In the genomic region with DNA sequence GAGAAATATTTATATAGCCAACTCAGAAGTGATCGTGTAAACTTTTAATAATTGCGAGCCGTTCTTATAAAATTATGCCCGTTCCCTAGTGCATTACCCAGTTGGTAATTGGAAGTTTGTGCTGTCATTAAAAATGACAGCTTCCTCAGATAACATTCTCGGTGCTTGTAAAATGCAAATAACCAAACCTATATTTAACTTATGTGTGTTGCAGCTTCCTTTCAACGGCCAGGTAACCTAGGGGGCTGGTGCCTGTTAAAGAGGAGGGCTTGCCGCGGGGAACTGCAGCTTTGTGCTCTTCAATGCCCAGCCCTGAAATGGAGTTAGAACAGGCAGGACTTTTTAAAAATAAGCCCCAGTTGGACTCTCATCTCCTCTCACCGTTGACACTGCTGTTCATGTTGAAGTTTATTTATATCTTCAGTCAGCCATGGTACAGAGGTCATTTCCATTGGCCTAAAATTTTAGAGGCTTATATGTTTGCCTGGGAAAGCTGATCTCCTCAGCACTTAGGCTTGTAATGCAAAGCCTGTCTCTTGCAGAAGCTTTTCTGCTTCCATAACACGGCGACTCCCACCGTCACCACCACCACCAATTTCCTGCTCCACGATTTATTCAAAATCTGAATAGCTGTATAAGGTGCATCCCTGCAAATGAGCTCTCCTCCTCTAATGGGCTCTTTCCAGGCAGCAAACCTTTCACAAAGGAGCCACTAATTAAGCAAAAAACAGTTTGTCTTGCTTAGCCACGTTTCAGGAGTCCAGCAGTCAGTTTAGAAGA, we compare ENCODE assay signal across 2 cellular contexts.
TF ChIP-seq lines count a peak whose summit lies in the region.

No MANE protein-coding gene starts in this region.

TF ChIP-seq in HEK293, 187 proteins besides CTCF, POLR2A, EP300 and RAD21:
- TF ChIP-seq, protein P1, sequence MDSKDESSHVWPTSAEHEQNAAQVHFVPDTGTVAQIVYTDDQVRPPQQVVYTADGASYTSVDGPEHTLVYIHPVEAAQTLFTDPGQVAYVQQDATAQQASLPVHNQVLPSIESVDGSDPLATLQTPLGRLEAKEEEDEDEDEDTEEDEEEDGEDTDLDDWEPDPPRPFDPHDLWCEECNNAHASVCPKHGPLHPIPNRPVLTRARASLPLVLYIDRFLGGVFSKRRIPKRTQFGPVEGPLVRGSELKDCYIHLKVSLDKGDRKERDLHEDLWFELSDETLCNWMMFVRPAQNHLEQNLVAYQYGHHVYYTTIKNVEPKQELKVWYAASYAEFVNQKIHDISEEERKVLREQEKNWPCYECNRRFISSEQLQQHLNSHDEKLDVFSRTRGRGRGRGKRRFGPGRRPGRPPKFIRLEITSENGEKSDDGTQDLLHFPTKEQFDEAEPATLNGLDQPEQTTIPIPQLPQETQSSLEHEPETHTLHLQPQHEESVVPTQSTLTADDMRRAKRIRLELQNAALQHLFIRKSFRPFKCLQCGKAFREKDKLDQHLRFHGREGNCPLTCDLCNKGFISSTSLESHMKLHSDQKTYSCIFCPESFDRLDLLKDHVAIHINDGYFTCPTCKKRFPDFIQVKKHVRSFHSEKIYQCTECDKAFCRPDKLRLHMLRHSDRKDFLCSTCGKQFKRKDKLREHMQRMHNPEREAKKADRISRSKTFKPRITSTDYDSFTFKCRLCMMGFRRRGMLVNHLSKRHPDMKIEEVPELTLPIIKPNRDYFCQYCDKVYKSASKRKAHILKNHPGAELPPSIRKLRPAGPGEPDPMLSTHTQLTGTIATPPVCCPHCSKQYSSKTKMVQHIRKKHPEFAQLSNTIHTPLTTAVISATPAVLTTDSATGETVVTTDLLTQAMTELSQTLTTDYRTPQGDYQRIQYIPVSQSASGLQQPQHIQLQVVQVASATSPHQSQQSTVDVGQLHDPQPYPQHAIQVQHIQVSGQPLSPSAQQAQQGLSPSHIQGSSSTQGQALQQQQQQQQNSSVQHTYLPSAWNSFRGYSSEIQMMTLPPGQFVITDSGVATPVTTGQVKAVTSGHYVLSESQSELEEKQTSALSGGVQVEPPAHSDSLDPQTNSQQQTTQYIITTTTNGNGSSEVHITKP (tag by site-specific recombination; IDR thresholded peaks at IDR 0.05), result peak; percentile 60
- TF ChIP-seq ZNF677 (tag by site-specific recombination; IDR thresholded peaks at IDR 0.05) (no peak), SP7 (tag by site-specific recombination; IDR thresholded peaks at IDR 0.05) (peak; percentile 90), ZNF335 (tag by site-specific recombination; conservative IDR thresholded peaks at IDR 0.05) (peak; percentile 83), ZNF600 (tag by site-specific recombination; IDR thresholded peaks at IDR 0.05) (peak; percentile 90), ZEB2 (tag by site-specific recombination; IDR thresholded peaks at IDR 0.05) (no peak), ZNF530 (tag by site-specific recombination; IDR thresholded peaks at IDR 0.05; ENCODE audit: low read depth) (no peak), OSR2 (tag by site-specific recombination; IDR thresholded peaks at IDR 0.05) (peak; percentile 30; the same call in 1 of the 2 replicates)

TF ChIP-seq in liver, 16 proteins besides CTCF, POLR2A, EP300 and RAD21 (continued from another document):
- TF ChIP-seq, protein P2, sequence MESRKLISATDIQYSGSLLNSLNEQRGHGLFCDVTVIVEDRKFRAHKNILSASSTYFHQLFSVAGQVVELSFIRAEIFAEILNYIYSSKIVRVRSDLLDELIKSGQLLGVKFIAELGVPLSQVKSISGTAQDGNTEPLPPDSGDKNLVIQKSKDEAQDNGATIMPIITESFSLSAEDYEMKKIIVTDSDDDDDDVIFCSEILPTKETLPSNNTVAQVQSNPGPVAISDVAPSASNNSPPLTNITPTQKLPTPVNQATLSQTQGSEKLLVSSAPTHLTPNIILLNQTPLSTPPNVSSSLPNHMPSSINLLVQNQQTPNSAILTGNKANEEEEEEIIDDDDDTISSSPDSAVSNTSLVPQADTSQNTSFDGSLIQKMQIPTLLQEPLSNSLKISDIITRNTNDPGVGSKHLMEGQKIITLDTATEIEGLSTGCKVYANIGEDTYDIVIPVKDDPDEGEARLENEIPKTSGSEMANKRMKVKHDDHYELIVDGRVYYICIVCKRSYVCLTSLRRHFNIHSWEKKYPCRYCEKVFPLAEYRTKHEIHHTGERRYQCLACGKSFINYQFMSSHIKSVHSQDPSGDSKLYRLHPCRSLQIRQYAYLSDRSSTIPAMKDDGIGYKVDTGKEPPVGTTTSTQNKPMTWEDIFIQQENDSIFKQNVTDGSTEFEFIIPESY (IDR thresholded peaks at IDR 0.05), result no peak
